ENCODE assay signal across 7 cellular contexts in the genomic region with DNA sequence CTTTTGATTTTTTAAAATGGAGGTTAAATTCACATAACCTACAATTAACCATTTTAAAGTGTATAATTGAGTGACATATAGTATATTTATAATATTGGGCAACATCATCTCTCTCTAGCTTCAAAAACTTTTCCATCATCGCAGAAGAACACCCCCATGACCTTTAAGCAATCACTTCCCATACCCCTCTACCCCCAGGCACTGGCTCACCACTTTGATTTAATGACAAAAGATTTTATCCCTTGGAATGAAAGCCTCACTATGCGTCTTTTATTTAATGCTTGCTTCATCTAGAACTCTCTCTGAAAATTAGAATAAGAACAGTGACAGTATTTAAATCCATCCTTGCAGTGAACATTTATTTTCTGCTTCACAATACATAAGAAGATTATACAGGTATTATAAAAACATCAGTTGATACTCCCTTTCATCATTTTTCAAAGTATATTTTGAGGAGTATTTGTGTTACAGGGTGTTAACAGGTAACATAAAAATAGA. TPM values are rescaled to one million over a fixed set of nuclear protein-coding genes. Genes with fewer than 3 reads are reported as not detected.
"Had no signal": no experiment of that assay in that cellular context is flagged by ENCODE, and none has a peak within 500 bp of the region (broad histone marks: within the 10 kb centered on the region; RNA-seq: fewer than 3 reads in every experiment).

No MANE protein-coding gene starts in this region.

- ATAC-seq: K562 had no signal

- H3K9ac ChIP-seq: GM23248 had no signal

- H3K27ac ChIP-seq: GM23248 had no signal

- H3K4me3 ChIP-seq: GM23248, K562 had no signal

- DNase-seq: GM23248, HCEC 1CT, IMR-90, KG1 had no signal

RNA-seq across cellular contexts. Expression of gene KRTAP1-3, which starts 3.2 kb away (rescaled TPM):
- total RNA-seq: GM23248, H1, HT-29, IMR-90, K562 had no signal
- polyA plus RNA-seq: GM23248, H1, IMR-90, K562 had no signal

RNA-seq across cellular contexts. Expression of gene KRTAP1-1, which starts 3.3 kb away (rescaled TPM):
- total RNA-seq: H1, K562 had no signal
- polyA plus RNA-seq: H1, K562 had no signal

RNA-seq across cellular contexts. Expression of gene KRTAP1-4, which starts 7.9 kb away (rescaled TPM):
- total RNA-seq: GM23248, H1, HT-29, IMR-90, K562 had no signal
- polyA plus RNA-seq: GM23248, H1, IMR-90, K562 had no signal

RNA-seq across cellular contexts. Expression of gene KRTAP2-1, which starts 9.2 kb away (rescaled TPM):
- total RNA-seq: GM23248, H1, HT-29, IMR-90, K562 had no signal
- polyA plus RNA-seq: GM23248, H1, IMR-90, K562 had no signal

RNA-seq across cellular contexts. Expression of gene KRTAP1-5, which starts 10.9 kb away (rescaled TPM):
- total RNA-seq: H1, HT-29, K562 had no signal
- polyA plus RNA-seq: H1, K562 had no signal
